ENCODE assay signal across 33 cellular contexts in genomic region chr15:40273428-40273827, GRCh38. TPM values are rescaled to one million over a fixed set of nuclear protein-coding genes. Genes with fewer than 3 reads are reported as not detected.
"Had no signal": no experiment of that assay in that cellular context is flagged by ENCODE, and none has a peak within 500 bp of the region (broad histone marks: within the 10 kb centered on the region; RNA-seq: fewer than 3 reads in every experiment).

No MANE protein-coding gene starts in this region.

- H3K27me3 ChIP-seq: cardiac muscle cell, MG63, Peyer's patch had no signal

- H3K27ac ChIP-seq: cardiac muscle cell, KMS-11, Peyer's patch had no signal

- H3K4me3 ChIP-seq: cardiac muscle cell, MG63, Peyer's patch had no signal

- H3K9me3 ChIP-seq: MG63, Peyer's patch had no signal

- DNase-seq: activated CD4-positive, alpha-beta memory T cell treated with anti-CD3 and anti-CD28 coated beads for 36 hours; activated CD4-positive, alpha-beta T cell treated with anti-CD3 and anti-CD28 coated beads, Interleukin-2, amount 10 ng/mL, durations not matched to agents 7 days and 5 days; activated CD4-positive, CD25-positive, alpha-beta regulatory T cell; activated CD8-positive, alpha-beta memory T cell treated with anti-CD3 and anti-CD28 coated beads for 24 hours; activated effector memory CD4-positive, alpha-beta T cell treated with anti-CD3 and anti-CD28 coated beads, Interleukin-2, amount 50 U/mL, for 16 hours; activated naive CD4-positive, alpha-beta T cell treated with Interleukin-2 at 50 U/mL for 16 hours; activated naive CD8-positive, alpha-beta T cell treated with anti-CD3 and anti-CD28 coated beads, Interleukin-2, amount 50 U/mL, for 24 hours; activated T-cell treated with anti-CD3 and anti-CD28 coated beads, Interleukin-2, amount 50 U/mL, for 4 hours; amniotic stem cell; cerebellar nuclear complex; MG63; MV-4-11; NCI-H1092 treated with DMSO at 0.1 percent for 48 hours; NCI-H1417 treated with DMSO at 0.1 percent for 48 hours; NCI-H1694; NCI-H2029; NCI-H2107; NCI-H2171 treated with DMSO at 0.1 percent for 48 hours; NCI-H345; NCI-H510A; NCI-H526 treated with DMSO at 0.1 percent for 48 hours; OCI-M1; Peyer's patch; SHP77 treated with DMSO at 0.1 percent for 48 hours; T-cell; T-helper 2 cell; T1000 had no signal

- H3K9ac ChIP-seq: KMS-11 had no signal

- FAIRE-seq: astrocyte, TTC549 had no signal

- H3K36me3 ChIP-seq: cardiac muscle cell, MG63, Peyer's patch had no signal

- H3K4me1 ChIP-seq: Peyer's patch had no signal

- ATAC-seq: activated naive CD8-positive, alpha-beta T cell treated with anti-CD3 and anti-CD28 coated beads, Interleukin-2, amount 50 U/mL, for 24 hours; activated T-cell treated with anti-CD3 and anti-CD28 coated beads, Interleukin-2, amount 50 U/mL, for 4 hours; T-cell had no signal

- H3K4me2 ChIP-seq: KMS-11 had no signal

RNA-seq across cellular contexts. Expression of gene ANKRD63, which starts 9.4 kb away (rescaled TPM):
- total RNA-seq: activated CD4-positive, alpha-beta memory T cell treated with anti-CD3 and anti-CD28 coated beads for 36 hours; activated naive CD4-positive, alpha-beta T cell treated with anti-CD3 and anti-CD28 coated beads, Interleukin-2, amount 50 U/mL, for 72 hours; activated T-cell treated with anti-CD3 and anti-CD28 coated beads, Interleukin-2, amount 50 U/mL, for 4 hours; astrocyte; Peyer's patch had no signal

RNA-seq across cellular contexts. Expression of gene PAK6, which starts 34.6 kb away (rescaled TPM):
- total RNA-seq: SK-MEL-5 had no signal
